In the genomic region with DNA sequence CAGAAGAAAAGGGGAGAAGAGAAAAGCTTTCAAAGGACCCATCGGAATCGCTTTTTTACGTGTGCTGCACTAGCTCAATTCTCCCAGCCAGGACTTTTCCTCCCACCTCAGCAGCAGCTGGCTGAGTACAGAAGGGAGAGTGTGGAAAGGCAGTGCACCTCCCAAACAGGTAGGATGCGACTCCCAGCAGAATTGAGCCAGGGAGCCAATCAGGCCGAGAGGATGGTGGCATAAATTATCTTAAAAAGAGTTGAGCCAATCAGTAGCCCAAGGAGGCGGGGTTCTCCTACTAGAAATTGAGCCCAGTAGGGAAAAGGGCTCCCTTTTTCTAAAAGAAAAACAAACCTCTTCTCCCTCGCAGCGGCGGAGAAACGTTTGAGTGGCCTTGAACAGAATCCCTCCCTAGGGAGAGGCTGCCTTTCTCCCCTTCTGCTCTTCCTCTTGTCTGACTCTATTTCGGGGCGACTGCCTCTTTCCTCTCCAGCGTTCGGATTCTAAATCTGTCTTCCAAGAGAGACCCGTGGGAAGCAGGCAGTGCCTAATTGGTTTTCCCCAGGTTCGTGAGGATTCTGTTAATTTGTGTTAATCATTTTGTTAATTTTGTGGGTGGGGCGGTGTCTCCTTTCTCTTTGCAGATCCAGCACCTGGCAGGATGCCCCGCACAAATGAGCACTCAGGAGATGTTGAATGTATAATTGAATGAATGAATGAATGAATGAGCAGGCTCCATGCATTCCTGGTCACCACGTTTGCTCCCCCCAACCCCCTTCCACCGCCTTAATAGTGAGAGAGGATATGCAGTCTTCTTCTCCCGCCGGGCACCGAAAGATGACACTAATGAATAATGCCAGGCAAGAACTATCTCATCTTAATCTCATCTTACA, we compare ENCODE assay signal across 15 cellular contexts. TPM values are rescaled to one million over a fixed set of nuclear protein-coding genes. Genes with fewer than 3 reads are reported as not detected.
DNase-seq lines count a peak whose midpoint lies in the region; ATAC-seq and TF ChIP-seq lines count a peak whose summit lies in the region.
"Had no signal": no experiment of that assay in that cellular context is flagged by ENCODE, and none has a peak within 500 bp of the region (broad histone marks: within the 10 kb centered on the region; RNA-seq: fewer than 3 reads in every experiment).

TSS of gene GABRG1 (minus strand) at position 183 of the 884 bp plus-strand sequence. CDS start at position 42, 141 bp downstream.

- H3K4me1 Mint-ChIP-seq in endodermal cell = peaks cover 7% of the 10 kb centered on the region
- peaks cover 7% of the 10 kb centered on the region for H3K4me1 Mint-ChIP-seq in nephron
- H3K4me1 Mint-ChIP-seq: activated B cell treated with CpG ODN at 0.5 μM for 24 hours had no signal

- H3K4me3 Mint-ChIP-seq in endodermal cell = peak within 1 kb of the TSS; percentile 54
- peak within 1 kb of the TSS in 2 of 3 experiments; percentile 43 to 57 for H3K4me3 Mint-ChIP-seq in nephron
- H3K4me3 Mint-ChIP-seq: activated B cell treated with CpG ODN at 0.5 μM for 24 hours; activated T-cell treated with anti-CD3 and anti-CD28 coated beads, Interleukin-2, amount 50 U/mL, for 24 hours had no signal

- 11 to 16% methylated on average over 10 to 22 of the region's 23 CpGs for WGBS in endodermal cell (ENCODE audit: insufficient coverage in 1 of 2, insufficient read length in 1 of 2), 2 experiments

- no peak within 1 kb of the TSS for H3K27ac ChIP-seq in endodermal cell (ENCODE audit: low read depth, low read length)
- H3K27ac ChIP-seq: esophagus squamous epithelium had no signal

- no peaks in the 10 kb centered on the region for H3K4me1 ChIP-seq in endodermal cell (ENCODE audit: control insufficient read depth, insufficient read depth, low read length)
- H3K4me1 ChIP-seq: esophagus squamous epithelium had no signal

- H3K27me3 Mint-ChIP-seq in endodermal cell (ENCODE audit: insufficient read depth) (peaks cover 30% of the 10 kb centered on the region), nephron (ENCODE audit: low read depth) (peaks cover 44% of the 10 kb centered on the region)
- H3K27me3 Mint-ChIP-seq: activated B cell treated with CpG ODN at 0.5 μM for 24 hours; activated T-cell treated with anti-CD3 and anti-CD28 coated beads, Interleukin-2, amount 50 U/mL, for 24 hours had no signal

- H3K36me3 Mint-ChIP-seq in endodermal cell (ENCODE audit: low read depth) (no peaks in the 10 kb centered on the region), nephron (ENCODE audit: low read depth) (no peaks in the 10 kb centered on the region)

- H3K9me3 Mint-ChIP-seq in endodermal cell (no peaks in the 10 kb centered on the region), nephron (no peaks in the 10 kb centered on the region)

- H3K27me3 ChIP-seq in endodermal cell (ENCODE audit: control insufficient read depth, insufficient read depth, low read length, poor library complexity, severe bottlenecking) = peaks cover 68% of the 10 kb centered on the region
- H3K27me3 ChIP-seq: esophagus squamous epithelium had no signal

- no peaks in the 10 kb centered on the region for H3K36me3 ChIP-seq in endodermal cell (ENCODE audit: control insufficient read depth, insufficient read depth, low read length)
- H3K36me3 ChIP-seq: esophagus squamous epithelium had no signal

- H3K27ac Mint-ChIP-seq in endodermal cell (no peak within 1 kb of the TSS), nephron (no peak within 1 kb of the TSS)
- H3K27ac Mint-ChIP-seq: activated B cell treated with CpG ODN at 0.5 μM for 24 hours; activated T-cell treated with anti-CD3 and anti-CD28 coated beads, Interleukin-2, amount 50 U/mL, for 24 hours had no signal

- peak within 1 kb of the TSS; percentile 56 for H3K4me3 ChIP-seq in endodermal cell (ENCODE audit: low read length)

- TF ChIP-seq CTCF in endodermal cell (conservative IDR thresholded peaks at IDR 0.05) = no peak
- TF ChIP-seq CTCF in nephron (IDR thresholded peaks at IDR 0.05; ENCODE audit: unreplicated experiment in 3 of 3) = no peak

- DNase-seq in Ammon's horn (ENCODE audit: low spot score) (peak; percentile 76), NCI-H1105 treated with DMSO at 0.1 percent for 48 hours (lab: John Stamatoyannopoulos, UW) (peak; percentile 86), endodermal cell (peak; percentile 93), AG08396 (ENCODE audit: low spot score) (no peak)
- DNase-seq in stimulated activated CD4-positive, alpha-beta T cell treated with anti-CD3 and anti-CD28 coated beads, Interleukin-4, amount 100 ng/mL, for 24 hours = no peak
- DNase-seq in stimulated activated CD4-positive, alpha-beta T cell treated with anti-CD3 and anti-CD28 coated beads, Interleukin-2, amount 100 ng/mL, for 24 hours = no peak
- DNase-seq: activated B cell treated with CpG ODN at 0.5 μM for 24 hours; activated T-cell treated with anti-CD3 and anti-CD28 coated beads, Interleukin-2, amount 50 U/mL, for 24 hours; AML-193; esophagus squamous epithelium; left cardiac atrium; NCI-H2029 treated with DMSO at 0.1 percent for 48 hours had no signal

- ATAC-seq in GM19397 (IDR thresholded peaks at IDR 0.05; ENCODE audit: unreplicated experiment) = no peak
- ATAC-seq: left cardiac atrium had no signal

- no peak within 1 kb of the TSS for H3K9ac ChIP-seq in endodermal cell (ENCODE audit: extremely low read depth, low read length, poor library complexity, severe bottlenecking)

- H3K9me3 ChIP-seq in endodermal cell (ENCODE audit: control insufficient read depth, low read length) = no peaks in the 10 kb centered on the region
- H3K9me3 ChIP-seq: esophagus squamous epithelium had no signal

RNA-seq across cellular contexts. Expression of gene GABRG1, which starts in this region (rescaled TPM):
- total RNA-seq in endodermal cell = under 1 TPM; 0.07 to 0.09 TPM
- polyA plus RNA-seq in endodermal cell (2013, experiment 1 of 2) = not detected
- 0.04 TPM for polyA plus RNA-seq in endodermal cell (2013, experiment 2 of 2)
- total RNA-seq: activated B cell treated with CpG ODN at 0.5 μM for 24 hours, bronchial epithelial cell, esophagus squamous epithelium, left cardiac atrium had no signal

Comparison
In these comparisons a context has a peak if more than half of its experiments do, and no peak if none do; other contexts are left out.
1. Peak in DNase-seq and H3K4me3 ChIP-seq in endodermal cell; RNA of the gene not detected or under 1 TPM.
2. DNase-seq: peak in Ammon's horn (single experiment) and NCI-H1105 treated with DMSO at 0.1 percent for 48 hours (single experiment); none in stimulated activated CD4-positive, alpha-beta T cell treated with anti-CD3 and anti-CD28 coated beads, Interleukin-4, amount 100 ng/mL, for 24 hours (single experiment), stimulated activated CD4-positive, alpha-beta T cell treated with anti-CD3 and anti-CD28 coated beads, Interleukin-2, amount 100 ng/mL, for 24 hours (0 of 2) and AG08396 (single experiment).